Comparison of ENCODE assay signal across 1 cellular context in genomic region chr17:8120520-8121443, GRCh38.
TF ChIP-seq lines count a peak whose summit lies in the region.

No MANE protein-coding gene starts in this region.

TF ChIP-seq in HepG2, 621 proteins besides CTCF, POLR2A, EP300 and RAD21 (continued from another document):
- TF ChIP-seq FOXO4 (CRISPR knock-in tag; conservative IDR thresholded peaks at IDR 0.05), result 0 out of 2 replicates have a peak, but pooled peaks have one; percentile 48
- TF ChIP-seq ZMYM4 (CRISPR knock-in tag; IDR thresholded peaks at IDR 0.05), result 0 out of 2 replicates have a peak, but pooled peaks have one; percentile 18
TF ChIP-seq in HepG2: peak in this region for 103.
